1 cellular context compared by ENCODE assay signal in the genomic region with DNA sequence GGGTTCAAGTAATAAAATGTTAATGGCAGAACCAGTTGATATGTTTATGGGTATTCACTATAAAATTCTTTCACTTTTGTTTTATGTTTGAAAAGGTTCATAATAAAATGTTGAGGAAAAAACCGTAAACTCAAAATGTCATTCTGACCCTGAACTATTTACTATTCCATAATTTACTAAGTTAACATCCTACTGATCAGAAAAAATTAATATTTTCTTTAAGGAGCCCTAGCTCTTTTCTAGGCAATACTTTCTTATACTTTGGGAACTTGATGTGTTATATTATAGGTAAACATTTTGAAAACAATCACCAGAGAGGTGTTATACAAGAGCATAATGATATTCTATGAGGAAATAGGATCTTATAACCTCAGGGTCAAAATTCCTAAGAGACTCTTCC.
TF ChIP-seq lines count a peak whose summit lies in the region.

No MANE protein-coding gene starts in this region.

TF ChIP-seq in HCT116, 20 proteins besides CTCF, POLR2A, EP300 and RAD21:
- no peak for TF ChIP-seq SRF (IDR thresholded peaks at IDR 0.05; ENCODE audit: low read depth)
- TF ChIP-seq JUND (IDR thresholded peaks at IDR 0.05) = no peak
- no peak for TF ChIP-seq CBX3 (IDR thresholded peaks at IDR 0.05; ENCODE audit: low read depth)
- TF ChIP-seq, protein P1, sequence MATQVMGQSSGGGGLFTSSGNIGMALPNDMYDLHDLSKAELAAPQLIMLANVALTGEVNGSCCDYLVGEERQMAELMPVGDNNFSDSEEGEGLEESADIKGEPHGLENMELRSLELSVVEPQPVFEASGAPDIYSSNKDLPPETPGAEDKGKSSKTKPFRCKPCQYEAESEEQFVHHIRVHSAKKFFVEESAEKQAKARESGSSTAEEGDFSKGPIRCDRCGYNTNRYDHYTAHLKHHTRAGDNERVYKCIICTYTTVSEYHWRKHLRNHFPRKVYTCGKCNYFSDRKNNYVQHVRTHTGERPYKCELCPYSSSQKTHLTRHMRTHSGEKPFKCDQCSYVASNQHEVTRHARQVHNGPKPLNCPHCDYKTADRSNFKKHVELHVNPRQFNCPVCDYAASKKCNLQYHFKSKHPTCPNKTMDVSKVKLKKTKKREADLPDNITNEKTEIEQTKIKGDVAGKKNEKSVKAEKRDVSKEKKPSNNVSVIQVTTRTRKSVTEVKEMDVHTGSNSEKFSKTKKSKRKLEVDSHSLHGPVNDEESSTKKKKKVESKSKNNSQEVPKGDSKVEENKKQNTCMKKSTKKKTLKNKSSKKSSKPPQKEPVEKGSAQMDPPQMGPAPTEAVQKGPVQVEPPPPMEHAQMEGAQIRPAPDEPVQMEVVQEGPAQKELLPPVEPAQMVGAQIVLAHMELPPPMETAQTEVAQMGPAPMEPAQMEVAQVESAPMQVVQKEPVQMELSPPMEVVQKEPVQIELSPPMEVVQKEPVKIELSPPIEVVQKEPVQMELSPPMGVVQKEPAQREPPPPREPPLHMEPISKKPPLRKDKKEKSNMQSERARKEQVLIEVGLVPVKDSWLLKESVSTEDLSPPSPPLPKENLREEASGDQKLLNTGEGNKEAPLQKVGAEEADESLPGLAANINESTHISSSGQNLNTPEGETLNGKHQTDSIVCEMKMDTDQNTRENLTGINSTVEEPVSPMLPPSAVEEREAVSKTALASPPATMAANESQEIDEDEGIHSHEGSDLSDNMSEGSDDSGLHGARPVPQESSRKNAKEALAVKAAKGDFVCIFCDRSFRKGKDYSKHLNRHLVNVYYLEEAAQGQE (IDR thresholded peaks at IDR 0.05; ENCODE audit: low read depth) = no peak
- TF ChIP-seq EGR1 (IDR thresholded peaks at IDR 0.05; ENCODE audit: low read depth) = no peak
- no peak for TF ChIP-seq ZFX (IDR thresholded peaks at IDR 0.05)
- no peak for TF ChIP-seq ELF1 (IDR thresholded peaks at IDR 0.05; ENCODE audit: borderline replicate concordance, low read depth)
- TF ChIP-seq EZH2 (IDR thresholded peaks at IDR 0.05) = no peak
- TF ChIP-seq SIN3A (IDR thresholded peaks at IDR 0.05; ENCODE audit: low read depth) = no peak
- no peak for TF ChIP-seq ZNF274 (IDR thresholded peaks at IDR 0.05; ENCODE audit: low read depth, low read length)
- TF ChIP-seq YY1 (IDR thresholded peaks at IDR 0.05; ENCODE audit: extremely low read depth, insufficient replicate concordance, low read depth, low read length) = no peak
- no peak for TF ChIP-seq EZH2phosphoT487 (IDR thresholded peaks at IDR 0.05; ENCODE audit: borderline replicate concordance)
- TF ChIP-seq, protein P2, sequence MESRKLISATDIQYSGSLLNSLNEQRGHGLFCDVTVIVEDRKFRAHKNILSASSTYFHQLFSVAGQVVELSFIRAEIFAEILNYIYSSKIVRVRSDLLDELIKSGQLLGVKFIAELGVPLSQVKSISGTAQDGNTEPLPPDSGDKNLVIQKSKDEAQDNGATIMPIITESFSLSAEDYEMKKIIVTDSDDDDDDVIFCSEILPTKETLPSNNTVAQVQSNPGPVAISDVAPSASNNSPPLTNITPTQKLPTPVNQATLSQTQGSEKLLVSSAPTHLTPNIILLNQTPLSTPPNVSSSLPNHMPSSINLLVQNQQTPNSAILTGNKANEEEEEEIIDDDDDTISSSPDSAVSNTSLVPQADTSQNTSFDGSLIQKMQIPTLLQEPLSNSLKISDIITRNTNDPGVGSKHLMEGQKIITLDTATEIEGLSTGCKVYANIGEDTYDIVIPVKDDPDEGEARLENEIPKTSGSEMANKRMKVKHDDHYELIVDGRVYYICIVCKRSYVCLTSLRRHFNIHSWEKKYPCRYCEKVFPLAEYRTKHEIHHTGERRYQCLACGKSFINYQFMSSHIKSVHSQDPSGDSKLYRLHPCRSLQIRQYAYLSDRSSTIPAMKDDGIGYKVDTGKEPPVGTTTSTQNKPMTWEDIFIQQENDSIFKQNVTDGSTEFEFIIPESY (IDR thresholded peaks at IDR 0.05; ENCODE audit: extremely low read depth, insufficient replicate concordance, low read length) = no peak
- TF ChIP-seq CEBPB (IDR thresholded peaks at IDR 0.05; ENCODE audit: low read depth) = no peak
- TF ChIP-seq POLR2AphosphoS5 (IDR thresholded peaks at IDR 0.05; ENCODE audit: low read depth, low read length) = no peak
- no peak for TF ChIP-seq SP1 (IDR thresholded peaks at IDR 0.05; ENCODE audit: low read depth)
- no peak for TF ChIP-seq FOSL1 (IDR thresholded peaks at IDR 0.05; ENCODE audit: low read depth)
- TF ChIP-seq, protein P3, sequence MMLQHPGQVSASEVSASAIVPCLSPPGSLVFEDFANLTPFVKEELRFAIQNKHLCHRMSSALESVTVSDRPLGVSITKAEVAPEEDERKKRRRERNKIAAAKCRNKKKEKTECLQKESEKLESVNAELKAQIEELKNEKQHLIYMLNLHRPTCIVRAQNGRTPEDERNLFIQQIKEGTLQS (IDR thresholded peaks at IDR 0.05) = no peak
